In the genomic region with DNA sequence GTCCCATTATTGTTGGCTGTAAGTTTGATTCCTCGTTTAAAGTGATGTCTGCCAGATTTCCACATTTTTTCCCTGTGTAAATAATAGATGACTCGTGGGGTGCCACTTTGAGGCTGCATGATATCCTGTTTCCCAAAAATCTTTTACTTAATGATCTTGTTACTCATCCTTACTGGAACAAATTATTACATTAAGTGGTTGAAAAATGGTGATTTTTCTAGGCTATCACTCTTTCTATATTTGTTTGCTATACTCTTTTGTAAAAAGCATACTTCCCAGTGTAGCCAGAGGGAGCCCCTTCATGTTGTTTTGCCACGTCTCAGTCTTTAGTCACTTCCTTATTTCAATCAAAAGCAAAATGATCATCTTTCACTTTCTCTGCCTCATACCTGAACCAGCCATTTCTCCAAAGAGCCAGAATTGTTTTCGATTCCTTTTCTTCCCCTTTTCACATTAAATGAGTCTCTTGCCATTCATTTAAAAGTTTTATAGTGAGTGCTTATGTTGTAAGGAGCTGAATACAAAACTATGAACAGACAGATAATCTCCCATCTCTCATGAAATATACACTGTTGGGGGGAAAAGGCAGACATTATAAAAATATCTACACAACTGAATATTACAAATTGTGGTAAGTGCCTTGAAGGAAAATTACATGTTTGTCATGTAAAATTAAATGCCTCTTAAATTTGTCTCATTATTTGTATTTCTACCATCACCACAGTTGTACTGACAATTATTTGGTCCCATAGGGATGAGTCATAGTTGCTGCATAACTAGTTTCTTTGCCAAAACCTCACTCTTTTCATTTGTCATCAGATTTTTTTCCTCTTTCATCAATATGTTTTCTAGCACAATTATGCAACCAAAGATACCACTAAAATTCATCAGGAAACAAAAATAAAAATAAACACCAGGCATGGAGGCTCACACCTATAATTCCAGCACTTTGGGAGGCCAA, we compare ENCODE assay signal across 9 cellular contexts. TPM values are rescaled to one million over a fixed set of nuclear protein-coding genes. Genes with fewer than 3 reads are reported as not detected.
DNase-seq lines count a peak whose midpoint lies in the region; ATAC-seq and TF ChIP-seq lines count a peak whose summit lies in the region.
"Had no signal": no experiment of that assay in that cellular context is flagged by ENCODE, and none has a peak within 500 bp of the region (broad histone marks: within the 10 kb centered on the region; RNA-seq: fewer than 3 reads in every experiment).

No MANE protein-coding gene starts in this region.

- TF ChIP-seq POLR2A in suprapubic skin (IDR thresholded peaks at IDR 0.05): no peak

- H3K36me3 ChIP-seq in suprapubic skin: no peaks in the 10 kb centered on the region
- H3K36me3 ChIP-seq: lower lobe of right lung had no signal

- peak overlapping the region; percentile 50 for H3K27ac ChIP-seq in suprapubic skin
- H3K27ac ChIP-seq: lower lobe of right lung had no signal

- H3K36me3 Mint-ChIP-seq in CD14-positive monocyte: no peaks in the 10 kb centered on the region

- peak; percentile 18 for TF ChIP-seq CTCF in CD14-positive monocyte (IDR thresholded peaks at IDR 0.05)
- no peak for TF ChIP-seq CTCF in suprapubic skin (IDR thresholded peaks at IDR 0.05)

- no peak for DNase-seq in CD14-positive monocyte (ENCODE audit: low spot score)
- peak; percentile 61 for DNase-seq in RPMI7951 (ENCODE audit: low read depth)
- DNase-seq in fibroblast of the conjunctiva (ENCODE audit: low read depth): peak; percentile 21
- DNase-seq in suprapubic skin (ENCODE audit: low spot score in 2 of 2): no peak
- no peak for DNase-seq in NCI-H2107 (lab: John Stamatoyannopoulos, UW)
- no peak for DNase-seq in NCI-H82 (lab: John Stamatoyannopoulos, UW)
- DNase-seq: lower lobe of right lung had no signal

- peak overlapping the region; percentile 25 to 69 for H3K4me3 Mint-ChIP-seq in CD14-positive monocyte

- 36% methylated on average over 4 of the region's 4 CpGs for WGBS in suprapubic skin

- peaks cover 13% of the 10 kb centered on the region for H3K4me1 Mint-ChIP-seq in CD14-positive monocyte

- no peak overlapping the region for H3K4me3 ChIP-seq in suprapubic skin
- H3K4me3 ChIP-seq: lower lobe of right lung had no signal

- peak overlapping the region in 6 of 7 donors; percentile 0 to 69 (median 50) for H3K27ac Mint-ChIP-seq in CD14-positive monocyte

- H3K9me3 Mint-ChIP-seq in CD14-positive monocyte: no peaks in the 10 kb centered on the region

- H3K27me3 Mint-ChIP-seq in CD14-positive monocyte (ENCODE audit: low read depth in 3 of 3): no peaks in the 10 kb centered on the region

- intact Hi-C loops in CD14-positive monocyte (cut with micrococcal nuclease): no loop called here

- peaks cover 5% of the 10 kb centered on the region for H3K4me1 ChIP-seq in suprapubic skin
- H3K4me1 ChIP-seq: lower lobe of right lung had no signal

- ATAC-seq in GM19025 (IDR thresholded peaks at IDR 0.05; ENCODE audit: low read depth, unreplicated experiment) (peak; percentile 96), HG03066 (IDR thresholded peaks at IDR 0.05; ENCODE audit: low read depth, unreplicated experiment) (peak; percentile 100)

- H3K9me3 ChIP-seq in suprapubic skin: no peaks in the 10 kb centered on the region
- H3K9me3 ChIP-seq: lower lobe of right lung had no signal

- no peaks in the 10 kb centered on the region for H3K27me3 ChIP-seq in suprapubic skin

- no peak for TF ChIP-seq EP300 in suprapubic skin (IDR thresholded peaks at IDR 0.05)

RNA-seq across cellular contexts. Expression of a gene that starts 41.5 kb away (rescaled TPM):
- not detected for polyA plus RNA-seq in CD14-positive monocyte
- total RNA-seq in RPMI7951 (2014; rRNA removed; shearing (Covaris generic)): not detected in 2 replicates
- under 1 TPM in 1 of 4 donors, not detected in 3; 0.32 TPM for total RNA-seq in suprapubic skin
- total RNA-seq: lower lobe of right lung had no signal

RNA-seq across cellular contexts. Expression of a gene that starts 58.4 kb away (rescaled TPM):
- polyA plus RNA-seq in CD14-positive monocyte: 10 to 100 TPM; 37.9 to 51.2 TPM
- 104 and 134 TPM in 2 replicates for total RNA-seq in RPMI7951 (2014; rRNA removed; shearing (Covaris generic))
- 10 to 100 TPM; 57.5 to 88.0 (median 75.8) TPM for total RNA-seq in suprapubic skin

Comparison
In these comparisons a context has a peak if more than half of its experiments do, and no peak if none do; other contexts are left out.
1. DNase-seq: peak in RPMI7951 (single experiment) and fibroblast of the conjunctiva (single experiment); none in CD14-positive monocyte (single experiment), suprapubic skin (0 of 2), NCI-H2107 (single experiment) and NCI-H82 (single experiment).